Comparison of ENCODE assay signal across 8 cellular contexts in the genomic region with DNA sequence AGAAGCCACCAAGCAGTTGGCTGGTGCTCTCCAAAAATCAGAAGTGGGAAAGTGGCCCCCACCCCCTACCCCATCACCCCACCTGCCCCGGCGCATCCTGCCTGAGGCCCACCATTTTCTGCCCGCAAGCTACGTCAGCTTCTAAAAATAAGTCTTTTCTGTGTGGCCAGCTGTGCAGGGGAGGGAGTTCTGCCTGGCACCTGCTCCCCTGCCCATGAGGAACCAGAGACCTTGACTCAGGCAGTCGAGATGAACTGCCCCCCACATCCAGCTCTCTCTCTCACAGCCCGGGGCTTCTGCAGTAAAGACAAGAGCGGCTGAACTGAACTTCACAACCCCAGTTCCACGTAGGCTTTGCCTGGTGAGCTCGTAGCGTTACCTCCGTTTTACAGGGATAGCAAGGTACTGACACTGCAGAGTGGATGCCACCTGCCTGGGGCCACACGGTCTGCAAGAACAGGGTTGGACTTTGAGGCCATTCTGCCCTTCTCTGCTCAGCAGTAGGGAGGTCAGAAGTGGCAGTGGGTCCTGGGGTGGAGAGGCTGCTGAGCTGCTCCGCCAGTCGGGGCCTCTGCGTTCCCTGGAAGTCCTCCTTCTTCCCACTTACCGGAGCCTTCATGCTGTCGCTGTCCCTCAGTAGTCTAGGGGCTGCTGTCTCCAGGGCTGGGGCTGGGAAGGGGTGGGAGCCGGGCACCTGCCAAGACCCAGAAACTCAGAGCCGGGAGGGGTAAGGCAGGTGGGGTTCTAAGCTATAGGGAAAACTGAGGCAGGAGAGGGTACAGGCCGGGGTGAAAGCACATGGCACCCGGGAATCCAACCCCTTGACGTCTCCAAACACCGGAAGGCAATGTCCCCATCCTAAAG. TPM values are rescaled to one million over a fixed set of nuclear protein-coding genes. Genes with fewer than 3 reads are reported as not detected.
DNase-seq lines count a peak whose midpoint lies in the region; ATAC-seq and TF ChIP-seq lines count a peak whose summit lies in the region.

No MANE protein-coding gene starts in this region.

- TF ChIP-seq CTCF in DOHH2 (IDR thresholded peaks at IDR 0.05; ENCODE audit: low read depth, low read length, poor library complexity, severe bottlenecking) (no peak), ascending aorta (IDR thresholded peaks at IDR 0.05) (no peak)

- H3K27ac ChIP-seq in DOHH2 (ENCODE audit: low read depth, low read length) (peak overlapping the region; percentile 91), HUES64 (ENCODE audit: low read depth, low read length) (no peak overlapping the region), ascending aorta (peak overlapping the region; percentile 62 to 79), thymus (ENCODE audit: low read depth) (peak overlapping the region; percentile 48)

- H3K4me1 ChIP-seq in DOHH2 (ENCODE audit: control insufficient read depth, low read length), result peaks cover 65% of the 10 kb centered on the region
- H3K4me1 ChIP-seq in HUES64 (ENCODE audit: insufficient read depth, low read length), result peaks cover 7% of the 10 kb centered on the region; the same call in 1 of the 2 replicates
- H3K4me1 ChIP-seq in ascending aorta, result peaks cover 10 to 40% of the 10 kb centered on the region in 2 donors
- peaks cover 31% of the 10 kb centered on the region for H3K4me1 ChIP-seq in thymus (ENCODE audit: control insufficient read depth, insufficient read depth, low read length)

- H3F3A ChIP-seq in DOHH2 (ENCODE audit: control insufficient read depth, insufficient read depth), result peaks cover 12% of the 10 kb centered on the region

- peak overlapping the region; percentile 99 for H3K4me2 ChIP-seq in DOHH2 (ENCODE audit: low read length)

- WGBS in HUES64, result 60% methylated on average over 23 of the region's 23 CpGs
- 11% methylated on average over 23 of the region's 23 CpGs for WGBS in thymus

- peak overlapping the region; percentile 97 for H3K4me3 ChIP-seq in DOHH2 (ENCODE audit: low read length)
- H3K4me3 ChIP-seq in HUES64 (ENCODE audit: low read length), result peak overlapping the region; percentile 90
- H3K4me3 ChIP-seq in ascending aorta, result peak overlapping the region; percentile 64 to 69
- H3K4me3 ChIP-seq in thymus (ENCODE audit: low read length), result peak overlapping the region; percentile 76

- H3K79me2 ChIP-seq in DOHH2 (ENCODE audit: control insufficient read depth, low read length), result peaks cover 22% of the 10 kb centered on the region

- H3K9me3 ChIP-seq in DOHH2 (ENCODE audit: control insufficient read depth, insufficient read depth, low read length) (no peaks in the 10 kb centered on the region), HUES64 (ENCODE audit: insufficient read depth, low read depth, low read length) (no peaks in the 10 kb centered on the region), ascending aorta (no peaks in the 10 kb centered on the region), thymus (ENCODE audit: control insufficient read depth) (no peaks in the 10 kb centered on the region)

- DNase-seq in ascending aorta (ENCODE audit: low spot score in 2 of 2), result no peak
- no peak for DNase-seq in left lobe of liver (ENCODE audit: low spot score)
- no peak for DNase-seq in NCI-H1436 (lab: John Stamatoyannopoulos, UW)
- DNase-seq in dermis blood vessel endothelial cell, result no peak

- peak; percentile 35 for ATAC-seq in left lobe of liver
- no peak for ATAC-seq in esophagus mucosa

- no peaks in the 10 kb centered on the region for H4K20me1 ChIP-seq in DOHH2 (ENCODE audit: control insufficient read depth, insufficient read depth, low read depth, low read length)

- H3K9me2 ChIP-seq in DOHH2 (replicated peaks; ENCODE audit: control insufficient read depth, low read length), result no peaks in the 10 kb centered on the region

- peak overlapping the region; percentile 64 for H3K9ac ChIP-seq in HUES64 (ENCODE audit: low read depth, low read length)

- H3K27me3 ChIP-seq in DOHH2 (ENCODE audit: control insufficient read depth, low read length) (no peaks in the 10 kb centered on the region), HUES64 (ENCODE audit: insufficient read depth, low read length) (peaks cover 13% of the 10 kb centered on the region), ascending aorta (no peaks in the 10 kb centered on the region), thymus (ENCODE audit: control insufficient read depth, insufficient read depth) (no peaks in the 10 kb centered on the region)

- peaks cover 43% of the 10 kb centered on the region for H3K36me3 ChIP-seq in DOHH2 (ENCODE audit: control insufficient read depth, low read length)
- no peaks in the 10 kb centered on the region for H3K36me3 ChIP-seq in HUES64 (ENCODE audit: insufficient read depth, low read length)
- peaks cover 23 to 28% of the 10 kb centered on the region in 2 donors for H3K36me3 ChIP-seq in ascending aorta
- peaks cover 10% of the 10 kb centered on the region for H3K36me3 ChIP-seq in thymus (ENCODE audit: control insufficient read depth, insufficient read depth)

- intact Hi-C loops in ascending aorta (cut with DNase I), result loop anchor here (2.0 to 5.0 kb wide), 2 partner anchors 113 to 199 kb away; a partner anchor contains a TSS

RNA-seq across cellular contexts. Expression of a gene that starts 0.8 kb away (rescaled TPM):
- polyA plus RNA-seq in HUES64 (2013, experiment 1 of 2), result 12.8 TPM
- polyA plus RNA-seq in HUES64 (2013, experiment 2 of 2), result 15.3 TPM
- total RNA-seq in ascending aorta, result 134 TPM
- total RNA-seq in left lobe of liver, result 5.9 TPM
- polyA plus RNA-seq in thymus, result 12.8 TPM
- 11.4 TPM for total RNA-seq in esophagus mucosa
- total RNA-seq in dermis blood vessel endothelial cell, result 50.0 and 98.0 TPM in 2 replicates

RNA-seq across cellular contexts. Expression of a gene that starts 14.5 kb away (rescaled TPM):
- polyA plus RNA-seq in HUES64 (2013, experiment 1 of 2), result 4.1 TPM
- 3.7 TPM for polyA plus RNA-seq in HUES64 (2013, experiment 2 of 2)
- not detected for total RNA-seq in ascending aorta
- 0.40 TPM for total RNA-seq in left lobe of liver
- polyA plus RNA-seq in thymus, result 1.2 TPM
- 4.3 TPM for total RNA-seq in esophagus mucosa
- 0.51 and 0.70 TPM in 2 replicates for total RNA-seq in dermis blood vessel endothelial cell

RNA-seq across cellular contexts. Expression of a gene that starts 16.6 kb away (rescaled TPM):
- 15.9 TPM for polyA plus RNA-seq in HUES64 (2013, experiment 1 of 2)
- polyA plus RNA-seq in HUES64 (2013, experiment 2 of 2), result 20.9 TPM
- total RNA-seq in ascending aorta (172 TPM), left lobe of liver (35.2 TPM), esophagus mucosa (13.0 TPM), dermis blood vessel endothelial cell (33.2 and 44.8 TPM in 2 replicates)
- polyA plus RNA-seq in thymus, result 42.8 TPM

RNA-seq across cellular contexts. Expression of a gene that starts 21.6 kb away (rescaled TPM):
- 33.5 TPM for polyA plus RNA-seq in HUES64 (2013, experiment 1 of 2)
- polyA plus RNA-seq in HUES64 (2013, experiment 2 of 2), result 37.0 TPM
- total RNA-seq in ascending aorta, result 18.2 TPM
- 12.4 TPM for total RNA-seq in left lobe of liver
- polyA plus RNA-seq in thymus, result 32.8 TPM
- total RNA-seq in esophagus mucosa, result 25.7 TPM
- 8.5 and 9.9 TPM in 2 replicates for total RNA-seq in dermis blood vessel endothelial cell

RNA-seq across cellular contexts. Expression of a gene that starts 38.6 kb away (rescaled TPM):
- polyA plus RNA-seq in HUES64 (2013, experiment 1 of 2), result 25.3 TPM
- 22.1 TPM for polyA plus RNA-seq in HUES64 (2013, experiment 2 of 2)
- total RNA-seq in ascending aorta (64.5 TPM), left lobe of liver (42.6 TPM), esophagus mucosa (39.9 TPM), dermis blood vessel endothelial cell (22.0 and 42.2 TPM in 2 replicates)
- polyA plus RNA-seq in thymus, result 66.2 TPM
